37 cellular contexts compared by ENCODE assay signal in the genomic region with DNA sequence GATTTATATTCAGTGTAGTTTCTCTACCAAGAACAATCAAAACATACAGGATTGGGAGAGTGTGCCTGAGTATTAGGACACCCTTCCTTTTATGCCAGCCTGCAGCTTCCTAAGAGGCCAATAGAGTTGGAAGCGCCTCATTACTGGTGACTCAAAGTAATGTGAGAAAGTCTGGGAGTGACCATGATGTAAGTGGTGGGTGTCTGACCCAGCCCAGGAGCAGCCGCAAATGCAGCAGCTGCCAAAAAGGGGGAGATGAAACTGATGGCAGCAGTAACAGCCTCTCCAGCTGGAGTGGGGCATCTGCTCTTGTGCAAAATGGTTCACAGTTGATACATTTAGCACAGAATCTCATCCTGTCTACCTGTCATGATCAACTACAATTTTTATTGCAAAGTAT.
DNase-seq lines count a peak whose midpoint lies in the region; ATAC-seq, FAIRE-seq and TF ChIP-seq lines count a peak whose summit lies in the region.
"Had no signal": no experiment of that assay in that cellular context is flagged by ENCODE, and none has a peak within 500 bp of the region (broad histone marks: within the 10 kb centered on the region; RNA-seq: fewer than 3 reads in every experiment).

No MANE protein-coding gene starts in this region.

- H2BK5ac ChIP-seq in mesenchymal stem cell (ENCODE audit: low read depth, low read length, poor library complexity, severe bottlenecking) = no peak overlapping the region

- peak; percentile 43 for ATAC-seq in K562
- peak; percentile 50 for ATAC-seq in upper lobe of right lung
- ATAC-seq: activated CD8-positive, alpha-beta memory T cell treated with anti-CD3 and anti-CD28 coated beads, Interleukin-2, amount 10 ng/mL, durations not matched to agents 7 days and 5 days; activated T-cell treated with anti-CD3 and anti-CD28 coated beads, Interleukin-2, amount 50 U/mL, for 4 hours; right lobe of liver; stimulated activated naive CD8-positive, alpha-beta T cell treated with anti-CD3 and anti-CD28 coated beads, Interleukin-15, amount 100 ng/mL, for 72 hours had no signal

- no peaks in the 10 kb centered on the region for H3K9me1 ChIP-seq in K562 (ENCODE audit: control insufficient read depth, insufficient read depth, low read length)

- CTCF ChIA-PET in K562 (lab: Yijun Ruan, JAX; ENCODE audit: low intra/inter-chr PET ratio) = interaction anchor here (0.7 to 1.4 kb wide), 3 partner anchors 15 to 752 kb away, joined by 3 to 4 read pairs (median 3); no protein-coding TSS in a partner anchor

- TF ChIP-seq POLR2A in K562 (conservative IDR thresholded peaks at IDR 0.05) = no peak

- H3K27me3 ChIP-seq in K562 (ENCODE audit: control insufficient read depth in 2 of 2, insufficient read depth in 2 of 2, low read length in 2 of 2) = peaks cover 14 to 20% of the 10 kb centered on the region in 2 experiments
- H3K27me3 ChIP-seq in upper lobe of right lung = peaks cover 15% of the 10 kb centered on the region
- peaks cover 0 to 63% of the 10 kb centered on the region in 2 experiments for H3K27me3 ChIP-seq in mesenchymal stem cell (ENCODE audit: control insufficient read depth in 1 of 2, insufficient read depth in 1 of 2, low read length in 2 of 2)
- H3K27me3 ChIP-seq: ascending aorta, right lobe of liver, vagina had no signal

- no peak for TF ChIP-seq EP300 in K562 (IDR thresholded peaks at IDR 0.05; ENCODE audit: low read length)

- no peak overlapping the region for H4K91ac ChIP-seq in mesenchymal stem cell (ENCODE audit: low read length)

- no peaks in the 10 kb centered on the region for H3K9me3 ChIP-seq in K562 (replicated peaks; ENCODE audit: control insufficient read depth, insufficient read depth, low read depth, low read length)
- no peaks in the 10 kb centered on the region for H3K9me3 ChIP-seq in upper lobe of right lung
- peaks cover 4% of the 10 kb centered on the region for H3K9me3 ChIP-seq in mesenchymal stem cell (ENCODE audit: control insufficient read depth, low read length)
- H3K9me3 ChIP-seq: ascending aorta, neutrophil, right lobe of liver, SK-N-SH, thoracic aorta, vagina had no signal

- H2AFZ ChIP-seq in K562 (ENCODE audit: low read depth, low read length) = no peak overlapping the region
- H2AFZ ChIP-seq in mesenchymal stem cell (ENCODE audit: low read depth, low read length) = no peak overlapping the region

- no peak overlapping the region for H3K18ac ChIP-seq in mesenchymal stem cell (ENCODE audit: low read depth in 1 of 2, low read length in 2 of 2)

- H3K36me3 ChIP-seq in K562 (ENCODE audit: control insufficient read depth, insufficient read depth, low read length) = no peaks in the 10 kb centered on the region
- no peaks in the 10 kb centered on the region for H3K36me3 ChIP-seq in upper lobe of right lung
- H3K36me3 ChIP-seq in mesenchymal stem cell (ENCODE audit: control insufficient read depth in 1 of 2, insufficient read depth in 2 of 2, low read depth in 1 of 2, low read length in 2 of 2) = no peaks in the 10 kb centered on the region
- H3K36me3 ChIP-seq: ascending aorta, left ventricle myocardium inferior, neutrophil, right lobe of liver, thoracic aorta, vagina had no signal

- H3K79me1 ChIP-seq in mesenchymal stem cell (replicated peaks; ENCODE audit: low read length, poor library complexity, severe bottlenecking) = no peaks in the 10 kb centered on the region

- H2BK12ac ChIP-seq in mesenchymal stem cell (ENCODE audit: low read length in 2 of 2) = no peak overlapping the region

- no peak overlapping the region for H3K23ac ChIP-seq in mesenchymal stem cell (ENCODE audit: low read length in 2 of 2)

- peak; percentile 6 for DNase-seq in NCI-H510A treated with DMSO at 0.1 percent for 48 hours (lab: John Stamatoyannopoulos, UW)
- no peak for DNase-seq in NCI-H510A (lab: John Stamatoyannopoulos, UW)
- peak; percentile 21 for DNase-seq in NCI-H2171 (lab: John Stamatoyannopoulos, UW)
- peak in 1 of 4 experiments; percentile 32 for DNase-seq in K562 (ENCODE audit: extremely low read depth in 1 of 4, low spot score in 3 of 4)
- no peak for DNase-seq in upper lobe of right lung
- no peak for DNase-seq in putamen (ENCODE audit: low spot score)
- DNase-seq in mesenchymal stem cell = no peak
- no peak for DNase-seq in NCI-H2029 (lab: John Stamatoyannopoulos, UW)
- DNase-seq: activated CD4-positive, alpha-beta T cell treated with anti-CD3 and anti-CD28 coated beads, Interleukin-2, amount 50 U/mL, for 4 hours; activated CD8-positive, alpha-beta memory T cell treated with anti-CD3 and anti-CD28 coated beads, Interleukin-2, amount 10 ng/mL, durations not matched to agents 7 days and 5 days; activated gamma-delta T cell treated with Interleukin-2 at 50 U/mL for 16 hours; activated naive CD8-positive, alpha-beta T cell treated with anti-CD3 and anti-CD28 coated beads, Interleukin-2, amount 10 ng/mL, durations not matched to agents 7 days and 5 days; activated T-cell treated with anti-CD3 and anti-CD28 coated beads, Interleukin-2, amount 50 U/mL, for 4 hours; CD4-positive, CD25-positive, alpha-beta regulatory T cell; cortex of kidney; effector memory CD4-positive, alpha-beta T cell; HCEC 1CT; IMR-90; left ventricle myocardium inferior; mesendoderm; NCI-H2081 treated with DMSO at 0.1 percent for 48 hours; NCI-H446; OCI-M1; posterior cingulate gyrus; right lobe of liver; SK-N-SH; stimulated activated CD4-positive, alpha-beta T cell treated with anti-CD3 and anti-CD28 coated beads, Interleukin-12 subunit alpha, Interleukin-12 subunit beta, amount 100 ng/mL, for 4 hours; stimulated activated CD4-positive, alpha-beta T cell treated with anti-CD3 and anti-CD28 coated beads, Interleukin-2, amount 100 ng/mL, for 48 hours; stimulated activated naive CD8-positive, alpha-beta T cell treated with anti-CD3 and anti-CD28 coated beads, Interleukin-15, amount 100 ng/mL, for 72 hours had no signal

- no peak overlapping the region for H2BK120ac ChIP-seq in mesenchymal stem cell (ENCODE audit: low read depth, low read length)

- intact Hi-C loops in K562 (cut with micrococcal nuclease) = no loop called here
- intact Hi-C loops in upper lobe of right lung (cut with DNase I) = no loop called here

- POLR2A ChIA-PET in K562 (lab: Yijun Ruan, JAX) = interaction anchor here (1.0 to 5.0 kb wide), 5 partner anchors 10 to 154 kb away, joined by 3 to 37 read pairs (median 5); no protein-coding TSS in a partner anchor

- in situ Hi-C loops in K562 (cut with MboI) = no loop called here

- TF ChIP-seq RAD21 in K562 (CRISPR knock-in tag; conservative IDR thresholded peaks at IDR 0.05 in 1 of 2, IDR thresholded peaks at IDR 0.05 in 1 of 2) = no peak

- no peak overlapping the region for H2AK5ac ChIP-seq in mesenchymal stem cell (ENCODE audit: low read length, severe bottlenecking)

- H3K4ac ChIP-seq in mesenchymal stem cell (ENCODE audit: low read depth in 1 of 2, low read length in 2 of 2) = no peak overlapping the region

- H3K79me2 ChIP-seq in K562 (ENCODE audit: control insufficient read depth, insufficient read depth, low read length) = no peaks in the 10 kb centered on the region

- H3K4me3 ChIP-seq in K562 = no peak overlapping the region
- H3K4me3 ChIP-seq in upper lobe of right lung = no peak overlapping the region
- H3K4me3 ChIP-seq in mesenchymal stem cell (ENCODE audit: insufficient read depth in 1 of 2, low read depth in 1 of 2, low read length in 2 of 2) = no peak overlapping the region
- H3K4me3 ChIP-seq: ascending aorta, left ventricle myocardium inferior, right lobe of liver, thoracic aorta, vagina had no signal

- H2BK15ac ChIP-seq in mesenchymal stem cell (ENCODE audit: low read depth, poor library complexity, severe bottlenecking) = no peak overlapping the region

- no peak overlapping the region for H3K14ac ChIP-seq in mesenchymal stem cell (ENCODE audit: low read length in 2 of 2)

- H4K8ac ChIP-seq in mesenchymal stem cell (ENCODE audit: low read length) = no peak overlapping the region

- H3K4me2 ChIP-seq in K562 (ENCODE audit: insufficient read depth, low read length) (no peak overlapping the region), mesenchymal stem cell (ENCODE audit: low read length, poor library complexity, severe bottlenecking) (no peak overlapping the region)
- H3K4me2 ChIP-seq: SK-N-SH had no signal

- H4K20me1 ChIP-seq in K562 (replicated peaks; ENCODE audit: control insufficient read depth, insufficient read depth, low read length) = no peaks in the 10 kb centered on the region

- no peak for FAIRE-seq in K562 (lab: Jason Lieb, UNC)
- FAIRE-seq: D721Med, islet of Langerhans, TTC549 had no signal

- BruUV-seq in K562 (replicated peaks; lab: Mats Ljungman, UMichigan) = no TSS peak

- 0% methylated on average over 2 of the region's 2 CpGs for WGBS in K562 (ENCODE audit: insufficient coverage, low coverage, missing lambda C conversion rate)
- 27% methylated on average over 2 of the region's 2 CpGs for WGBS in mesenchymal stem cell

- TF ChIP-seq CTCF in K562 (IDR thresholded peaks at IDR 0.05 in 2 of 3, conservative IDR thresholded peaks at IDR 0.05 in 1 of 3; ENCODE audit: insufficient read depth in 2 of 3, low read depth in 1 of 3, low read length in 3 of 3) (no peak), upper lobe of right lung (IDR thresholded peaks at IDR 0.05) (no peak)

- H3K27ac ChIP-seq in K562 (ENCODE audit: extremely low read depth, low read depth, low read length) (no peak overlapping the region), upper lobe of right lung (no peak overlapping the region), mesenchymal stem cell (ENCODE audit: low read length, poor library complexity, severe bottlenecking) (no peak overlapping the region)
- H3K27ac ChIP-seq: ascending aorta, epithelial cell of prostate, left ventricle myocardium inferior, neutrophil, right lobe of liver, thoracic aorta, vagina had no signal

- no peak overlapping the region for H3K9ac ChIP-seq in K562 (ENCODE audit: insufficient read depth in 1 of 2, low read depth in 2 of 2, low read length in 2 of 2)
- H3K9ac ChIP-seq in mesenchymal stem cell (ENCODE audit: low read length) = no peak overlapping the region
- H3K9ac ChIP-seq: SK-N-SH had no signal

- H3K4me1 ChIP-seq in K562 (replicated peaks in 1 of 2; ENCODE audit: control insufficient read depth in 2 of 2, insufficient read depth in 2 of 2, low read length in 2 of 2) (no peaks in the 10 kb centered on the region), upper lobe of right lung (no peaks in the 10 kb centered on the region), mesenchymal stem cell (ENCODE audit: control insufficient read depth, insufficient read depth, low read depth, low read length) (no peaks in the 10 kb centered on the region)
- H3K4me1 ChIP-seq: ascending aorta, left ventricle myocardium inferior, right lobe of liver, vagina had no signal

TF ChIP-seq in K562, 482 proteins besides CTCF, POLR2A, EP300 and RAD21:
- peak; percentile 25 for TF ChIP-seq TBP (optimal IDR thresholded peaks at IDR 0.05; ENCODE audit: low read depth, low read length)
- no peak for TF ChIP-seq GTF2A2 (tag; IDR thresholded peaks at IDR 0.05)

Comparison
In these comparisons a context has a peak if more than half of its experiments do, and no peak if none do; other contexts are left out.
1. DNase-seq: peak in NCI-H510A treated with DMSO at 0.1 percent for 48 hours (single experiment) and NCI-H2171 (single experiment); none in NCI-H510A (single experiment), upper lobe of right lung (single experiment), putamen (single experiment), mesenchymal stem cell (single experiment) and NCI-H2029 (single experiment).